In the genomic region with DNA sequence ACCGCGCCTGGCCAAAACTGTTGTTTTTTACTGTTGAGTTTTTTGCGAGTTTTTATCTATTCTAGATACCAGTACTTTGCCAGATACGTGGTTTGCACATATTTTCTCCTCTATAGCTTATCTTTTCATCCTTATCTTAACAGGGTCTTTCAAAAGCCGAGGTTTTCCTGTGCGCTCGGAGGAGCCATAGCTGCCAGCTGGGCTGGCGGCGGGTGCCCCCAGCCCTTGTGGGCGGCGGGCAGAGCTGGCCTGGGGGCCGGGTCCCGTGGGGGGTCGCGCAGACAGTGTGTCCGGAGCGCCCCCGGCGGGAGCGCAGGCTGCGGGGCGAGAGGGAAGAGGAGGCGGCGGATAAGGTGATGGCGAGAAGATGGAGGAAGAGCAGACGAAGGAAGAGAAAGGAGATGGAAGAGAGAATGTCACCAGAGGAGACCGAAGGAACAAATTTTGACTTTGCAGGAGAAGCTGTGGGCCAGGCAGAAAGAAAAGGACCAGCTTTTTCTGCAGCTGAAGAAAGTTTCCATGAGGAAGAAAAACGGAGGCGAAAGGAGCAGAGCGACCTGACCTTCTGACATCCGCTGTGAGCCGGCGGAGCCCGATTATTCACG, we compare ENCODE assay signal across 8 cellular contexts. TPM values are rescaled to one million over a fixed set of nuclear protein-coding genes. Genes with fewer than 3 reads are reported as not detected.
DNase-seq lines count a peak whose midpoint lies in the region; ATAC-seq and FAIRE-seq lines count a peak whose summit lies in the region.

No MANE protein-coding gene starts in this region.

- CTCF ChIA-PET in naive thymus-derived CD4-positive, alpha-beta T cell (lab: Charles Lee) = interaction anchor here (0.7 to 1.6 kb wide), 3 partner anchors 11 to 157 kb away, joined by 3 to 7 read pairs (median 3); a partner anchor contains a TSS

- POLR2A ChIA-PET in naive thymus-derived CD4-positive, alpha-beta T cell (lab: Charles Lee) = interaction anchor here (0.5 to 6.9 kb wide), 8 partner anchors 11 to 1030 kb away, joined by 3 to 168 read pairs (median 4); a partner anchor contains a TSS

- DNase-seq in COLO668 (lab: John Stamatoyannopoulos, UW; ENCODE audit: unreplicated experiment) (peak; percentile 13), cerebellum (ENCODE audit: low spot score) (peak; percentile 13), HUDEP-2 (lab: John Stamatoyannopoulos, UW; ENCODE audit: unreplicated experiment in 76 of 76) (no peak), RCC 7860 (ENCODE audit: low spot score) (no peak), MV-4-11 (lab: John Stamatoyannopoulos, UW) (no peak)
- peak in 6 of 9 donors; percentile 10 to 47 (median 40) for DNase-seq in naive thymus-derived CD4-positive, alpha-beta T cell

- peak overlapping the region; percentile 82 to 99 (median 94) for H3K4me3 Mint-ChIP-seq in naive thymus-derived CD4-positive, alpha-beta T cell

- H3K4me3 ChIP-seq in naive thymus-derived CD4-positive, alpha-beta T cell (ENCODE audit: low read length) = peak overlapping the region; percentile 58

- peak overlapping the region; percentile 74 for H3K27ac ChIP-seq in naive thymus-derived CD4-positive, alpha-beta T cell (ENCODE audit: low read depth, low read length)

- intact Hi-C loops in naive thymus-derived CD4-positive, alpha-beta T cell (cut with micrococcal nuclease) = loop anchor here (1.0 to 5.0 kb wide), 4 partner anchors 10 to 35 kb away; a partner anchor contains a TSS

- ATAC-seq in GM19397 (IDR thresholded peaks at IDR 0.05; ENCODE audit: unreplicated experiment) (peak; percentile 28), HG03520 (IDR thresholded peaks at IDR 0.05; ENCODE audit: unreplicated experiment) (peak; percentile 19)
- ATAC-seq in naive thymus-derived CD4-positive, alpha-beta T cell = peak; percentile 51

- no peaks in the 10 kb centered on the region for H3K27me3 ChIP-seq in naive thymus-derived CD4-positive, alpha-beta T cell (ENCODE audit: control insufficient read depth in 2 of 2, insufficient read depth in 2 of 2, low read length in 2 of 2)

- peaks cover 3 to 19% (median 16%) of the 10 kb centered on the region in 7 donors for H3K4me1 Mint-ChIP-seq in naive thymus-derived CD4-positive, alpha-beta T cell

- H3K9me3 Mint-ChIP-seq in naive thymus-derived CD4-positive, alpha-beta T cell = peaks cover 0 to 1% (median 0%) of the 10 kb centered on the region in 11 donors

- no peaks in the 10 kb centered on the region for H3K9me3 ChIP-seq in naive thymus-derived CD4-positive, alpha-beta T cell (ENCODE audit: control insufficient read depth in 2 of 3, low read length in 3 of 3)

- H3K27me3 Mint-ChIP-seq in naive thymus-derived CD4-positive, alpha-beta T cell = peaks cover 0 to 6% (median 0%) of the 10 kb centered on the region in 5 donors

- no peaks in the 10 kb centered on the region for H3K36me3 ChIP-seq in naive thymus-derived CD4-positive, alpha-beta T cell (ENCODE audit: control insufficient read depth in 2 of 3, insufficient read depth in 3 of 3, low read length in 3 of 3)

- peaks cover 0 to 4% (median 0%) of the 10 kb centered on the region in 5 donors for H3K36me3 Mint-ChIP-seq in naive thymus-derived CD4-positive, alpha-beta T cell

- H3K27ac Mint-ChIP-seq in naive thymus-derived CD4-positive, alpha-beta T cell = peak overlapping the region; percentile 80 to 97 (median 91)

- FAIRE-seq in RCC 7860 (lab: Jason Lieb, UNC) = no peak

- peaks cover 0 to 4% of the 10 kb centered on the region in 2 donors for H3K4me1 ChIP-seq in naive thymus-derived CD4-positive, alpha-beta T cell (ENCODE audit: control insufficient read depth in 2 of 2, insufficient read depth in 2 of 2, low read length in 2 of 2)

RNA-seq across cellular contexts. Expression of a gene that starts 11.0 kb away (rescaled TPM):
- total RNA-seq in cerebellum = 535 TPM
- 100 to 1,000 TPM; 401 to 804 (median 650) TPM for total RNA-seq in naive thymus-derived CD4-positive, alpha-beta T cell
- 100 to 1,000 TPM; 237 to 329 TPM for polyA plus RNA-seq in naive thymus-derived CD4-positive, alpha-beta T cell

RNA-seq across cellular contexts. Expression of a gene that starts 33.9 kb away (rescaled TPM):
- 28.1 TPM for total RNA-seq in cerebellum
- 10 to 100 TPM in 4 of 5 experiments, 1 to 10 TPM in 1; 8.7 to 71.6 (median 22.1) TPM for total RNA-seq in naive thymus-derived CD4-positive, alpha-beta T cell
- 10 to 100 TPM; 22.5 to 28.1 TPM for polyA plus RNA-seq in naive thymus-derived CD4-positive, alpha-beta T cell

RNA-seq across cellular contexts. Expression of a gene that starts 55.2 kb away (rescaled TPM):
- not detected for total RNA-seq in cerebellum
- total RNA-seq in naive thymus-derived CD4-positive, alpha-beta T cell = not detected
- not detected for polyA plus RNA-seq in naive thymus-derived CD4-positive, alpha-beta T cell

Comparison
In these comparisons a context has a peak if more than half of its experiments do, and no peak if none do; other contexts are left out.
1. DNase-seq: peak in COLO668 (single experiment), cerebellum (single experiment) and naive thymus-derived CD4-positive, alpha-beta T cell (6 of 9); none in HUDEP-2 (0 of 76), RCC 7860 (single experiment) and MV-4-11 (single experiment).
2. Peak in every context shown above with its lines, with median percentiles within 50 percentile points of each other: ATAC-seq.